ENCODE assay signal across 11 cellular contexts in the genomic region with DNA sequence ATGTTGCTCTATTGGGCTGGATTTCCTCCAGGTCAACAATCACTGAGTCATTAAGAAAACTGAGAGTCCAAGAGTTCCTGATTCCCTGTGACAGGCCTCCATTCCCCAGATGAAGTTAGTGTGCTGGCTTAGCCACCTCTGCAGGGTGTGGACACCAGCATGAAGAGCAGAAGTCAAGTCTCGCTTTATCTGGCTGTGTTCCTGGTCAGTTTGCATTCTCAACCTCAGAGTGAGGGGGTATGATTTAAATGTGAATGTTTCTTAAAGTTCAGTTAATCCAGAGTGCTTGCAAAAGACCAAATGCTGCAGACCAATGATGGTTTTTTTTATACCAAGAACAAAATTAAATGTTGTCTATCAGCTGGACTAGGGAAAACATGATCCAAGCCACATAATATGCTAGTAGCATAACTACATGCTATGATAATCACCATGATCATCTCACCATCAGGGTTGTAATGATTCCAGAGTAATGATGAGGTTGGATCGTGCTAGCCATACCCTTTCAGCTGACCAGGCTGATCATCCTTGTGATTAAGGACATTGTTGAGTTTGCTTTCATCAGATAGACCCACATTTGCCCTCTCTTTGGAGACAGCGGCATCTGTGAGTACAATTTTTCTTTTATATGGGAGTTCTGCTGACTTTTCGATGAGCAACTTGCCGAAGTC.
DNase-seq lines count a peak whose midpoint lies in the region; TF ChIP-seq lines count a peak whose summit lies in the region.
"Had no signal": no experiment of that assay in that cellular context is flagged by ENCODE, and none has a peak within 500 bp of the region (broad histone marks: within the 10 kb centered on the region; RNA-seq: fewer than 3 reads in every experiment).

No MANE protein-coding gene starts in this region.

- peak; percentile 68 for DNase-seq in GM23248
- DNase-seq in adipocyte (ENCODE audit: low read depth): peak; percentile 92
- DNase-seq in iris pigment epithelial cell (ENCODE audit: low read depth): peak; percentile 93
- peak; percentile 15 to 35 for DNase-seq in uterus
- no peak for DNase-seq in substantia nigra (lab: John Stamatoyannopoulos, UW)
- no peak for DNase-seq in stimulated activated CD4-positive, alpha-beta T cell treated with anti-CD3 and anti-CD28 coated beads, Interleukin-4, amount 100 ng/mL, for 24 hours
- DNase-seq in globus pallidus (ENCODE audit: low spot score): no peak
- DNase-seq: activated CD4-positive, alpha-beta T cell treated with anti-CD3 and anti-CD28 coated beads for 4 hours; NCI-H1436 treated with DMSO at 0.1 percent for 48 hours; RPMI8226 had no signal

- no peak for TF ChIP-seq POLR2A in uterus (IDR thresholded peaks at IDR 0.05)

- H3K79me2 ChIP-seq in GM23248 (ENCODE audit: insufficient read depth): no peaks in the 10 kb centered on the region

- in situ Hi-C loops in GM23248 (cut with MboI): no loop called here

- no peaks in the 10 kb centered on the region for H4K20me1 ChIP-seq in GM23248 (ENCODE audit: insufficient read depth)

- no peaks in the 10 kb centered on the region for H3K36me3 ChIP-seq in GM23248 (ENCODE audit: low read depth)
- H3K36me3 ChIP-seq in adipocyte (ENCODE audit: control insufficient read depth, insufficient read depth, low read length, severe bottlenecking): no peaks in the 10 kb centered on the region
- H3K36me3 ChIP-seq in uterus: no peaks in the 10 kb centered on the region
- H3K36me3 ChIP-seq: esophagus muscularis mucosa had no signal

- H3K27me3 ChIP-seq in GM23248 (replicated peaks; ENCODE audit: insufficient read depth) (no peaks in the 10 kb centered on the region), adipocyte (replicated peaks; ENCODE audit: control insufficient read depth, insufficient read depth, low read length) (no peaks in the 10 kb centered on the region), uterus (no peaks in the 10 kb centered on the region)
- H3K27me3 ChIP-seq: esophagus muscularis mucosa had no signal

- H3K27ac ChIP-seq in GM23248 (0 out of 2 replicates have a peak overlapping the region, but pooled peaks have one; percentile 16), uterus (no peak overlapping the region), substantia nigra (ENCODE audit: low read depth, low read length, poor library complexity, severe bottlenecking) (no peak overlapping the region)

- 63 to 73% methylated on average over 5 of the region's 5 CpGs for WGBS in GM23248 (ENCODE audit: low coverage in 1 of 2, low lambda C conversion rate in 2 of 2, missing lambda C conversion rate in 2 of 2), 2 experiments

- peaks cover 15% of the 10 kb centered on the region for H3F3A ChIP-seq in GM23248 (ENCODE audit: insufficient read depth)

- TF ChIP-seq CTCF in uterus (IDR thresholded peaks at IDR 0.05): no peak

- intact Hi-C loops in uterus (cut with DNase I; ENCODE audit: low total_unique reads): no loop called here

- H3K9me2 ChIP-seq in GM23248 (ENCODE audit: insufficient read depth): no peaks in the 10 kb centered on the region

- peak overlapping the region; percentile 29 for H3K4me2 ChIP-seq in GM23248 (ENCODE audit: unreplicated experiment)

- H3K9me3 ChIP-seq in GM23248 (ENCODE audit: low read depth) (no peaks in the 10 kb centered on the region), adipocyte (ENCODE audit: control insufficient read depth, low read length) (no peaks in the 10 kb centered on the region), uterus (no peaks in the 10 kb centered on the region)
- H3K9me3 ChIP-seq: esophagus muscularis mucosa had no signal

- H3K4me1 ChIP-seq in GM23248 (ENCODE audit: insufficient read depth): peaks cover 23% of the 10 kb centered on the region
- peaks cover 61% of the 10 kb centered on the region for H3K4me1 ChIP-seq in adipocyte (ENCODE audit: control insufficient read depth, insufficient read depth, low read length)
- H3K4me1 ChIP-seq in uterus: no peaks in the 10 kb centered on the region

- no peak overlapping the region for H2AFZ ChIP-seq in GM23248

- H3K9ac ChIP-seq in GM23248 (no peak overlapping the region), adipocyte (ENCODE audit: low read length) (peak overlapping the region; percentile 61)

- no peak overlapping the region for H3K4me3 ChIP-seq in GM23248
- peak overlapping the region; percentile 57 for H3K4me3 ChIP-seq in adipocyte (ENCODE audit: low read length)
- no peak overlapping the region for H3K4me3 ChIP-seq in uterus
- H3K4me3 ChIP-seq: esophagus muscularis mucosa had no signal

Comparison
In these comparisons a context has a peak if more than half of its experiments do, and no peak if none do; other contexts are left out.
1. DNase-seq: peak in GM23248 (single experiment), adipocyte (single experiment), iris pigment epithelial cell (single experiment) and uterus (2 of 2); none in substantia nigra (0 of 49), stimulated activated CD4-positive, alpha-beta T cell treated with anti-CD3 and anti-CD28 coated beads, Interleukin-4, amount 100 ng/mL, for 24 hours (single experiment) and globus pallidus (single experiment).